In genomic region chr2:3066831-3067230, GRCh38 we compare ENCODE assay signal across 9 cellular contexts.
"Had no signal": no experiment of that assay in that cellular context is flagged by ENCODE, and none has a peak within 500 bp of the region (broad histone marks: within the 10 kb centered on the region; RNA-seq: fewer than 3 reads in every experiment).

No MANE protein-coding gene starts in this region.

- DNase-seq: GM23248, GOT3, H7, H9, HCEC 1CT, HFFc6 had no signal

- H3K36me3 ChIP-seq: HAP-1 had no signal

- H3K27ac ChIP-seq: GM23248 had no signal

- H3K9me3 ChIP-seq: HAP-1 had no signal

- H3K4me3 Mint-ChIP-seq: GM23338, H9, HFFc6 had no signal

- H3K4me3 ChIP-seq: GM23248, GM23338, HAP-1 had no signal

- H3K27ac Mint-ChIP-seq: GM23338, H9, HFFc6 had no signal

- ATAC-seq: GM23338, HCT116 had no signal

- H3K4me1 ChIP-seq: HAP-1 had no signal
